Comparison of ENCODE assay signal across 14 cellular contexts in the genomic region with DNA sequence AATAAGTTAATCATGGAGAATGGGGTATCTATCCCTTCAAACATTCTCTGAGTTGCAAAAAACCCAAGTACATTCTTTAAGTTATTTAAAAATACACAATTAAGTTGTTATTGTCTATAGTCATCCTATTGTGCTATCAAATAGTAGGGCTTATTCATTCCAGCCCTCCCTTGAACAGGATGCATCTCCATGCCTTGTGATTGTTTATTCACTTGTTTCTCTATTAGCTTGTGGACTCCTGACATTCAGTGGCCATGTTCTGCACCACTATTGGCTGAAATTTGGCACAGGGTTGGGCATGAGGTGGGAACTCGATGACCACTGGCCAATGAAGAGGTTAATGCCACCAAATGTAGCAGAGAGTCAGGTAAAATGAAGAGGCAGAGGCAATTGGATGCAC.
"Had no signal": no experiment of that assay in that cellular context is flagged by ENCODE, and none has a peak within 500 bp of the region (broad histone marks: within the 10 kb centered on the region; RNA-seq: fewer than 3 reads in every experiment).

No MANE protein-coding gene starts in this region.

- ATAC-seq: effector memory CD8-positive, alpha-beta T cell; psoas muscle; upper lobe of right lung had no signal

- H3K27ac Mint-ChIP-seq: activated naive CD8-positive, alpha-beta T cell; dendritic cell treated with granulocyte-macrophage colony-stimulating factor and Interleukin-4, amounts not matched to agents 40 ng/mL and 50 ng/mL, for 4 days; effector memory CD8-positive, alpha-beta T cell; nephron; stimulated activated naive CD8-positive, alpha-beta T cell treated with anti-CD3 and anti-CD28 coated beads, Interleukin-15, Interleukin-2, amounts not matched to agents 100 ng/mL and 50 ng/mL, for 24 hours had no signal

- H3K4me3 ChIP-seq: psoas muscle, upper lobe of right lung had no signal

- H3K4me1 ChIP-seq: psoas muscle, upper lobe of right lung had no signal

- H3K4me1 Mint-ChIP-seq: nephron had no signal

- H3K36me3 Mint-ChIP-seq: activated naive CD8-positive, alpha-beta T cell had no signal

- H3K9me3 Mint-ChIP-seq: activated T-cell treated with anti-CD3 and anti-CD28 coated beads, Interleukin-2, amount 50 U/mL, for 4 hours; dendritic cell treated with granulocyte-macrophage colony-stimulating factor and Interleukin-4, amounts not matched to agents 40 ng/mL and 50 ng/mL, for 4 days; effector memory CD8-positive, alpha-beta T cell; nephron; stimulated activated naive CD8-positive, alpha-beta T cell treated with anti-CD3 and anti-CD28 coated beads, Interleukin-15, Interleukin-2, amounts not matched to agents 100 ng/mL and 50 ng/mL, for 24 hours had no signal

- H3K9me3 ChIP-seq: psoas muscle, upper lobe of right lung had no signal

- H3K27me3 ChIP-seq: brain microvascular endothelial cell, upper lobe of right lung had no signal

- H3K27ac ChIP-seq: brain microvascular endothelial cell, psoas muscle, upper lobe of right lung had no signal

- H3K4me3 Mint-ChIP-seq: activated naive CD8-positive, alpha-beta T cell; activated T-cell treated with anti-CD3 and anti-CD28 coated beads, Interleukin-2, amount 50 U/mL, for 4 hours; dendritic cell treated with granulocyte-macrophage colony-stimulating factor and Interleukin-4, amounts not matched to agents 40 ng/mL and 50 ng/mL, for 4 days; effector memory CD8-positive, alpha-beta T cell; nephron; stimulated activated naive CD8-positive, alpha-beta T cell treated with anti-CD3 and anti-CD28 coated beads, Interleukin-15, Interleukin-2, amounts not matched to agents 100 ng/mL and 50 ng/mL, for 24 hours had no signal

- DNase-seq: activated CD4-positive, alpha-beta T cell treated with anti-CD3 and anti-CD28 coated beads, Interleukin-2, amount 50 U/mL, for 4 hours; activated gamma-delta T cell; activated T-cell treated with anti-CD3 and anti-CD28 coated beads, Interleukin-2, amount 50 U/mL, for 4 hours; brain microvascular endothelial cell; cerebellar nuclear complex; effector memory CD8-positive, alpha-beta T cell; glutamatergic neuron; psoas muscle; stimulated activated CD4-positive, alpha-beta T cell treated with anti-CD3 and anti-CD28 coated beads, Interleukin-2, amount 100 ng/mL, for 48 hours; upper lobe of right lung had no signal

- H3K36me3 ChIP-seq: brain microvascular endothelial cell, upper lobe of right lung had no signal
